24 cellular contexts compared by ENCODE assay signal in the genomic region with DNA sequence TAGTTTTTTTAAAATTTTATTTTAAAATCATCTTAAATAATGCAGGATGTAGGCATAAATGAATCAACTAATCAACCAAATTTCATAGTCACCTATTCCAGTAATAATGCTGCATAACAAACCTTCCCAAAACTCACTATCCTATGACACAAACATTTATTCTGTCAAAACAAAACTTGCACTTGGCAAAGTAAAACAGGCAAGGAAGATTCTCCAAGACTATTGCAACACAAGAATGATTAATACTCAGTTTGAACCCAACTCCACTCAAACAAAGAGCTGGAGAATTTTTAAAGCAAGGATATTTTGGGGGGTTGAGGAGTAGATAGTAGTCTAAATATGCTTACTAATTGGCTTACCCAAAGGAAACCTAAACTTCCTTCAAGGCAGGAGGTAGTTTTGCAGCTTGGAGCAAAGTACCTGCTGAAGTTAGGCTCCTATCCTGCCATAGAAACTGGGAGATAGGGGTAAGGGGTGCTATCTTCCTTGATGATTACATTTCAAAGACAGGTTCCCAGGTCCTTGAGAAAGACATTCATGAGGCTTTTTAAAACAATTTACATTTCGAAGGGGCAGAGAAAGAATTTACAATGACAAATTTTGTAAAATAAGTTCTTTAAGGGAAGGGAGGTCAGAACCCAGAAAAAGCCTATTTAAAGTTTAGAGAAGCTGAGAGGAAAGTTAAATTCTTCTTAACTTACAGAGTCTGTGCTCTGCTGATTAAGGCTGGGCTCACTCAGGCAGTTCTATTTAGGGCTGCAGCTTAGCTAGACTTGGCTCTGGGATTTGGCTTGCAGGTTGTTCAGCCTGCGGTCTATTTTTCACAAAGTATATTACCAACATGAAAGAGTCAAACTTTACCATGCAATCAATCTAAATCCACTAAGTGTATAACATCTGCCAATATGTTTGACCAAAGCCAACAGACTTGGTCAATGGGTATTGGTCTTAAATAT.
"Had no signal": no experiment of that assay in that cellular context is flagged by ENCODE, and none has a peak within 500 bp of the region (broad histone marks: within the 10 kb centered on the region; RNA-seq: fewer than 3 reads in every experiment).

No MANE protein-coding gene starts in this region.

- H3K27me3 Mint-ChIP-seq: effector memory CD8-positive, alpha-beta T cell had no signal

- DNase-seq: activated CD8-positive, alpha-beta memory T cell treated with anti-CD3 and anti-CD28 coated beads for 24 hours; activated CD8-positive, alpha-beta memory T cell treated with anti-CD3 and anti-CD28 coated beads, Interleukin-2, amount 50 U/mL, for 4 hours; activated naive CD4-positive, alpha-beta T cell; activated T-cell treated with anti-CD3 and anti-CD28 coated beads, Interleukin-2, amount 50 U/mL, for 4 hours; adrenal gland; brain microvascular endothelial cell; colonic mucosa; dorsolateral prefrontal cortex; effector memory CD8-positive, alpha-beta T cell; esophagus squamous epithelium; foreskin fibroblast; glutamatergic neuron; kidney glomerular epithelial cell; left lung; mammary epithelial cell; midbrain; natural killer cell; stimulated activated CD4-positive, alpha-beta T cell treated with anti-CD3 and anti-CD28 coated beads, Interleukin-4, amount 100 ng/mL, for 24 hours; stimulated activated naive CD4-positive, alpha-beta T cell treated with Interleukin-2 at 50 U/mL for 16 hours; T-helper 1 cell; upper lobe of right lung had no signal

- H3K36me3 ChIP-seq: adrenal gland, ascending aorta, brain microvascular endothelial cell, colonic mucosa, esophagus squamous epithelium, left lung, upper lobe of right lung had no signal

- H3K4me1 Mint-ChIP-seq: natural killer cell had no signal

- H3K4me3 ChIP-seq: adrenal gland, ascending aorta, colonic mucosa, dorsolateral prefrontal cortex, esophagus squamous epithelium, left lung, upper lobe of right lung had no signal

- ATAC-seq: activated T-cell treated with anti-CD3 and anti-CD28 coated beads, Interleukin-2, amount 50 U/mL, for 4 hours; effector memory CD8-positive, alpha-beta T cell; left lung; natural killer cell; upper lobe of right lung had no signal

- H3K36me3 Mint-ChIP-seq: activated naive CD8-positive, alpha-beta T cell; natural killer cell had no signal

- H3K27me3 ChIP-seq: adrenal gland, ascending aorta, brain microvascular endothelial cell, colonic mucosa, esophagus squamous epithelium, left lung, upper lobe of right lung had no signal

- H3K4me1 ChIP-seq: adrenal gland, colonic mucosa, esophagus squamous epithelium, left lung, upper lobe of right lung had no signal

- H3K4me3 Mint-ChIP-seq: activated naive CD8-positive, alpha-beta T cell; activated T-cell treated with anti-CD3 and anti-CD28 coated beads, Interleukin-2, amount 50 U/mL, for 4 hours; effector memory CD8-positive, alpha-beta T cell; natural killer cell had no signal

- H3K27ac ChIP-seq: adrenal gland, brain microvascular endothelial cell, colonic mucosa, dorsolateral prefrontal cortex, esophagus squamous epithelium, left lung, upper lobe of right lung had no signal

- H3K9me3 ChIP-seq: adrenal gland, ascending aorta, colonic mucosa, esophagus squamous epithelium, upper lobe of right lung had no signal

- H3K27ac Mint-ChIP-seq: activated naive CD8-positive, alpha-beta T cell; activated T-helper 2 cell treated with anti-CD3 and anti-CD28 coated beads, Interferon-gamma antibody, Interleukin-2, Interleukin-4, amounts not matched to agents 10 μg/mL and 5 μg/mL and 100 μg/mL, durations not matched to agents 14 hours and 24 hours and 36 hours; effector memory CD8-positive, alpha-beta T cell; natural killer cell had no signal

- H3K9me3 Mint-ChIP-seq: activated T-cell treated with anti-CD3 and anti-CD28 coated beads, Interleukin-2, amount 50 U/mL, for 4 hours; activated T-helper 2 cell treated with anti-CD3 and anti-CD28 coated beads, Interferon-gamma antibody, Interleukin-2, Interleukin-4, amounts not matched to agents 10 μg/mL and 5 μg/mL and 100 μg/mL, durations not matched to agents 14 hours and 24 hours and 36 hours; effector memory CD8-positive, alpha-beta T cell had no signal
